12 cellular contexts compared by ENCODE assay signal in the genomic region with DNA sequence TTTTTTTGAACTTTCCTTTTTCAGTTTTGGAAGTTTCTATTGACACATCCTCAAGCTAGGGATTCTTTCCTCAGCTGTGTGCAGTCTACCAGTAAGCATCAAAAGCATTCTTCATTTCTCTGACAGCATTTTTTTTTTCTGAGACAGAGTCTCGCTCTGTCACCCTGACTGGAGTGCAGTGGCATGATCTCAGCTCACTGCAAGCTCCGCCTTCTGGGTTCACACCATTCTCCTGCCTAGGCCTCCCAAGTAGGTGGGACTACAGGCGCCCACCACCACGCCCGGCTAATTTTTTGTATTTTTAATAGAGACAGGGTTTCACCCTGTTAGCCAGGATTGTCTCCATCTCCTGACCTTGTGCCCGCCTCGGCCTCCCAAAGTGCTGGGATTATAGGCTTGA. TPM values are rescaled to one million over a fixed set of nuclear protein-coding genes. Genes with fewer than 3 reads are reported as not detected.
"Had no signal": no experiment of that assay in that cellular context is flagged by ENCODE, and none has a peak within 500 bp of the region (broad histone marks: within the 10 kb centered on the region; RNA-seq: fewer than 3 reads in every experiment).

No MANE protein-coding gene starts in this region.

RNA-seq across cellular contexts. Expression of gene PSG9, which starts 5.0 kb away (rescaled TPM):
- total RNA-seq: activated CD4-positive, alpha-beta T cell treated with anti-CD3 and anti-CD28 coated beads, Interleukin-2, amount 10 ng/mL, durations not matched to agents 24 days and 14 days; activated CD8-positive, alpha-beta T cell treated with anti-CD3 and anti-CD28 coated beads for 36 hours; activated naive CD8-positive, alpha-beta T cell treated with anti-CD3 and anti-CD28 coated beads for 36 hours; esophagus mucosa; lower lobe of right lung; mesothelial cell of epicardium; natural killer cell treated with Interleukin-12 subunit alpha and Interleukin-12 subunit beta and Interleukin-15 and Interleukin-18, amount 100 ng/mL, for 72 hours; sciatic nerve; stomach; temporal lobe had no signal
- polyA plus RNA-seq: hepatocyte, stomach had no signal

RNA-seq across cellular contexts. Expression of gene PSG4, which starts 58.9 kb away (rescaled TPM):
- total RNA-seq: activated CD4-positive, alpha-beta T cell treated with anti-CD3 and anti-CD28 coated beads, Interleukin-2, amount 10 ng/mL, durations not matched to agents 24 days and 14 days; activated CD8-positive, alpha-beta T cell treated with anti-CD3 and anti-CD28 coated beads for 36 hours; activated naive CD8-positive, alpha-beta T cell treated with anti-CD3 and anti-CD28 coated beads for 36 hours; glomerular endothelial cell; hepatocyte; lower lobe of right lung; mesothelial cell of epicardium; natural killer cell treated with Interleukin-12 subunit alpha and Interleukin-12 subunit beta and Interleukin-15 and Interleukin-18, amount 100 ng/mL, for 72 hours; sciatic nerve; stomach; temporal lobe had no signal
- polyA plus RNA-seq: hepatocyte had no signal
